In the genomic region with DNA sequence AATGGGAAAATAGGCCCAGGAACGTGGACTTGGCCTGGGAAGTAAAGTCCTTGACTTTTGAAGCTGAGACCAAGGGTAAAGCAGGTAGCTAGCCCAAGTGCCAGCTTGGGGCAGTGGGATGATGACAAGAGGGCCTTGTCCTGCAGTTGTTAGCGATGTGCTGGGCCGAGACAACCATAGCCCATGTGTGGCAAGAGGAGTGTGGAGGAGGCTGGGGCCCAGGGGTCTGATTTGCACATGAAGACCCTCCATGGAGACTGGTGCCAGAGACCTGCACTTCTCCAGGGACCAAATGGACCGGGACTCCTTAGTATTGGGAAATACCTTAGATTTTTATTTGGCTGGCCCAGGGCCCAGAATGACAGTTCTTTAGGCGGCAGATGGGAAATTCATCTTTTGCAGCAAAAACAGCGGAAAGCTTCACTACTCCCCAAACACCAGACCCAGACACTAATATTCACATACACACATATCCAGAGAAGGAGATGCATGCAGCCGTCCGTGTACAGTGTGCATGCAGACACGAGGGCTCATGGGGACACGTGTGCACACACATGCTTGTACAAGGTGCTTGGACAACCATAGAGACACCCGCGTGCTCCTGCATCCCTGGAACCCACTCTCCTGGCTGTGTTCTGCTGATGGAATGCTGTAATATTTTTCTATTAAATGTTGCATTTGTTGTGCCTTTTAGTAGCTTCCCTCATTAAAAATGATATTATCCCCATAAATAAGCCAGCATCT, we compare ENCODE assay signal across 24 cellular contexts.
"Had no signal": no experiment of that assay in that cellular context is flagged by ENCODE, and none has a peak within 500 bp of the region (broad histone marks: within the 10 kb centered on the region; RNA-seq: fewer than 3 reads in every experiment).

No MANE protein-coding gene starts in this region.

- H3K4me1 ChIP-seq: ascending aorta, esophagus muscularis mucosa, foreskin keratinocyte, heart right ventricle, left lung, parathyroid adenoma, right atrium auricular region, stomach, transverse colon had no signal

- H3K27me3 Mint-ChIP-seq: activated naive CD8-positive, alpha-beta T cell had no signal

- H3K27me3 ChIP-seq: ascending aorta, foreskin keratinocyte, right atrium auricular region, transverse colon had no signal

- H3K27ac ChIP-seq: ascending aorta, cardiac muscle cell, esophagus muscularis mucosa, foreskin keratinocyte, heart right ventricle, left lung, parathyroid adenoma, right atrium auricular region, stomach, transverse colon had no signal

- H3K27ac Mint-ChIP-seq: activated CD4-positive, alpha-beta memory T cell treated with anti-CD3 and anti-CD28 coated beads for 36 hours; activated naive CD8-positive, alpha-beta T cell; activated T-helper 2 cell treated with anti-CD3 and anti-CD28 coated beads, Interferon-gamma antibody, Interleukin-2, Interleukin-4, amounts not matched to agents 10 μg/mL and 5 μg/mL and 100 μg/mL, durations not matched to agents 14 hours and 24 hours and 36 hours; nephron progenitor cell; stimulated activated naive B cell treated with anti-CD40 and anti-IgM and Interleukin-4, amounts not matched to agents 10 μg/mL and 1 μg/mL and 100 μg/mL, for 72 hours; T-helper 2 cell treated with Interferon-gamma antibody and Interleukin-4, amounts not matched to agents 5 μg/mL and 100 μg/mL, for 36 hours had no signal

- H3K9me3 Mint-ChIP-seq: activated CD4-positive, alpha-beta memory T cell treated with anti-CD3 and anti-CD28 coated beads for 36 hours; activated T-helper 2 cell treated with anti-CD3 and anti-CD28 coated beads, Interferon-gamma antibody, Interleukin-2, Interleukin-4, amounts not matched to agents 10 μg/mL and 5 μg/mL and 100 μg/mL, durations not matched to agents 14 hours and 24 hours and 36 hours; brain; nephron progenitor cell; stimulated activated naive B cell treated with anti-CD40 and anti-IgM and Interleukin-4, amounts not matched to agents 10 μg/mL and 1 μg/mL and 100 μg/mL, for 72 hours; T-helper 2 cell treated with Interferon-gamma antibody and Interleukin-4, amounts not matched to agents 5 μg/mL and 100 μg/mL, for 36 hours had no signal

- H3K9ac ChIP-seq: parathyroid adenoma had no signal

- DNase-seq: activated CD4-positive, alpha-beta memory T cell treated with anti-CD3 and anti-CD28 coated beads for 36 hours; activated CD4-positive, alpha-beta T cell treated with anti-CD3 and anti-CD28 coated beads for 48 hours; activated naive CD4-positive, alpha-beta T cell treated with Interleukin-2 at 50 U/mL for 16 hours; activated T-cell treated with anti-CD3 and anti-CD28 coated beads, Interleukin-2, amount 50 U/mL, for 48 hours; foreskin keratinocyte; heart right ventricle; left lung; nephron progenitor cell; stimulated activated CD4-positive, alpha-beta T cell treated with anti-CD3 and anti-CD28 coated beads, Interleukin-15, amount 100 ng/mL, for 24 hours; stimulated activated CD4-positive, alpha-beta T cell treated with anti-CD3 and anti-CD28 coated beads, Interleukin-2, amount 100 ng/mL, for 24 hours; stimulated activated naive B cell treated with anti-CD40 and anti-IgM and Interleukin-4, amounts not matched to agents 10 μg/mL and 1 μg/mL and 100 μg/mL, for 72 hours; stomach; T-helper 1 cell; transverse colon had no signal

- H3K9me3 ChIP-seq: ascending aorta, esophagus muscularis mucosa, heart right ventricle, left lung, right atrium auricular region, stomach, transverse colon had no signal

- H3K36me3 Mint-ChIP-seq: activated CD4-positive, alpha-beta memory T cell treated with anti-CD3 and anti-CD28 coated beads for 36 hours; activated naive CD8-positive, alpha-beta T cell; brain; stimulated activated naive B cell treated with anti-CD40 and anti-IgM and Interleukin-4, amounts not matched to agents 10 μg/mL and 1 μg/mL and 100 μg/mL, for 72 hours had no signal

- H3K36me3 ChIP-seq: ascending aorta, cardiac muscle cell, esophagus muscularis mucosa, heart right ventricle, left lung, right atrium auricular region, stomach, transverse colon had no signal

- H3K4me3 ChIP-seq: ascending aorta, cardiac muscle cell, esophagus muscularis mucosa, heart right ventricle, left lung, lung, right atrium auricular region, stomach, transverse colon had no signal

- ATAC-seq: foreskin keratinocyte; heart right ventricle; left lung; stimulated activated naive B cell treated with anti-CD40 and anti-IgM and Interleukin-4, amounts not matched to agents 10 μg/mL and 1 μg/mL and 100 μg/mL, for 72 hours had no signal

- H3K4me3 Mint-ChIP-seq: activated CD4-positive, alpha-beta memory T cell treated with anti-CD3 and anti-CD28 coated beads for 36 hours; activated naive CD8-positive, alpha-beta T cell; brain; nephron progenitor cell; stimulated activated naive B cell treated with anti-CD40 and anti-IgM and Interleukin-4, amounts not matched to agents 10 μg/mL and 1 μg/mL and 100 μg/mL, for 72 hours; T-helper 2 cell treated with Interferon-gamma antibody and Interleukin-4, amounts not matched to agents 5 μg/mL and 100 μg/mL, for 36 hours had no signal

- H2AFZ ChIP-seq: parathyroid adenoma had no signal
